Comparison of ENCODE assay signal across 8 cellular contexts in the genomic region with DNA sequence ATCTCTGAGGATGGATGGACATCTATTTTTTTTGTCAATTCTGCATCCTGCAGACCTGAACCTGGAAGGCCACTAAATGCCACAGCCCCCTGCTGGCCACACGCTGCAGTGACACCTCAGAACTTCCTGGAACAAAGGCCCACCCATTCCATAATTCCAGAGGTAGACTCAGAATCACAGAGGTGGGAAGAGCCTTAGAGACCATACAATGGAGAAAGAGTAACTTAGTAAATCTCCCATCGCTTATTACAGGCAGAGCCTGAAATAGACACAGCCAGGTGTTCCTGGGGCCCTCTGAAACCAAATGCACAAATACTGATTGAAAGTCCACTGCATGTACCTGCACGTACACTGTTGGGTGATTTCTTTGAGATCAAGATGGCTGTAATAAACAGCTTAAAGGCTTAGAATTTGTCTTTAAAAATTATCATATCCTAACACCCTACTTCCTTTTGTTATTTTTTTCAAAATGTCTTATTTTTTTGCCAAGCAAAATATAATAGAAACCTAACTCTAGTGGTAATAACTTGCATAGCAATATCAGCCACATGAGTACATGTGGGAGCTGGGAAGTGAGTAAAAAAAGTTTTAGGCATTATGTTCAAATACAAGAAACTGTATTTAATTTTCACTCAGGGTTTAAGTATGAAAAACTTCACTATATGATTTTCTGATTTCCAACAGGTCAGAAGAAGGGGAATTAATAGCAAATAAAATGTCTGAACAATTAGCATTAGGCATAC.
DNase-seq lines count a peak whose midpoint lies in the region; ATAC-seq and TF ChIP-seq lines count a peak whose summit lies in the region.

No MANE protein-coding gene starts in this region.

- intact Hi-C loops in Calu3 (cut with micrococcal nuclease; ENCODE audit: unreplicated experiment) (no loop called here), left ventricle myocardium inferior (cut with micrococcal nuclease) (no loop called here), posterior vena cava (cut with DNase I) (no loop called here)

- CTCF ChIA-PET in Calu3 (lab: Charles Lee): interaction anchor here (0.5 to 1.2 kb wide), 2 partner anchors 9 to 16 kb away, joined by 5 to 6 read pairs; no protein-coding TSS in a partner anchor
- CTCF ChIA-PET in activated naive CD4-positive, alpha-beta T cell treated with anti-CD3 and anti-CD28 coated beads, Interleukin-2, amount 10 ng/mL, durations not matched to agents 7 days and 5 days (lab: Charles Lee): interaction anchor here (0.6 to 0.9 kb wide), 3 partner anchors 11 to 137 kb away, joined by 3 to 5 read pairs (median 3); no protein-coding TSS in a partner anchor

- no TSS peak for BruUV-seq in Calu3 (replicated peaks; lab: Mats Ljungman, UMichigan)

- no peaks in the 10 kb centered on the region for H3K36me3 Mint-ChIP-seq in Calu3 (ENCODE audit: insufficient read depth, unreplicated experiment)
- H3K36me3 Mint-ChIP-seq in activated naive CD4-positive, alpha-beta T cell treated with anti-CD3 and anti-CD28 coated beads, Interleukin-2, amount 10 ng/mL, durations not matched to agents 7 days and 5 days: no peaks in the 10 kb centered on the region

- ATAC-seq in GM19324 (IDR thresholded peaks at IDR 0.05; ENCODE audit: low FRiP score, unreplicated experiment): peak; percentile 54
- peak; percentile 82 for ATAC-seq in HG03354 (IDR thresholded peaks at IDR 0.05; ENCODE audit: poor library complexity, severe bottlenecking, unreplicated experiment)

- peak; percentile 75 for DNase-seq in Calu3
- peak; percentile 55 to 83 (median 67) for DNase-seq in Peyer's patch
- DNase-seq in activated naive CD4-positive, alpha-beta T cell treated with anti-CD3 and anti-CD28 coated beads, Interleukin-2, amount 10 ng/mL, durations not matched to agents 7 days and 5 days: peak; percentile 59
- peak; percentile 63 for DNase-seq in left ventricle myocardium inferior
- DNase-seq in stimulated activated CD4-positive, alpha-beta T cell treated with anti-CD3 and anti-CD28 coated beads, Interleukin-15, amount 100 ng/mL, for 24 hours: peak; percentile 56
- DNase-seq in posterior vena cava (ENCODE audit: low spot score): no peak

- no peaks in the 10 kb centered on the region for H3K27me3 Mint-ChIP-seq in Calu3 (ENCODE audit: unreplicated experiment)
- no peaks in the 10 kb centered on the region for H3K27me3 Mint-ChIP-seq in activated naive CD4-positive, alpha-beta T cell treated with anti-CD3 and anti-CD28 coated beads, Interleukin-2, amount 10 ng/mL, durations not matched to agents 7 days and 5 days

- peak; percentile 67 for TF ChIP-seq CTCF in Calu3 (IDR thresholded peaks at IDR 0.05; ENCODE audit: unreplicated experiment)
- peak; percentile 44 to 83 (median 76) for TF ChIP-seq CTCF in Peyer's patch (IDR thresholded peaks at IDR 0.05)
- peak; percentile 86 for TF ChIP-seq CTCF in left ventricle myocardium inferior (IDR thresholded peaks at IDR 0.05; ENCODE audit: borderline replicate concordance)

- H3K4me3 ChIP-seq in Peyer's patch (no peak overlapping the region), left ventricle myocardium inferior (no peak overlapping the region)

- H3K4me3 Mint-ChIP-seq in Calu3 (ENCODE audit: low read depth, unreplicated experiment): no peak overlapping the region
- H3K4me3 Mint-ChIP-seq in activated naive CD4-positive, alpha-beta T cell treated with anti-CD3 and anti-CD28 coated beads, Interleukin-2, amount 10 ng/mL, durations not matched to agents 7 days and 5 days: no peak overlapping the region

- no peaks in the 10 kb centered on the region for H3K4me1 ChIP-seq in Peyer's patch
- no peaks in the 10 kb centered on the region for H3K4me1 ChIP-seq in left ventricle myocardium inferior

- no peaks in the 10 kb centered on the region for H3K4me1 Mint-ChIP-seq in Calu3 (ENCODE audit: low read depth, unreplicated experiment)
- peaks cover 2% of the 10 kb centered on the region for H3K4me1 Mint-ChIP-seq in activated naive CD4-positive, alpha-beta T cell treated with anti-CD3 and anti-CD28 coated beads, Interleukin-2, amount 10 ng/mL, durations not matched to agents 7 days and 5 days

- no peaks in the 10 kb centered on the region for H3K9me3 Mint-ChIP-seq in Calu3 (ENCODE audit: low read depth, unreplicated experiment)
- H3K9me3 Mint-ChIP-seq in activated naive CD4-positive, alpha-beta T cell treated with anti-CD3 and anti-CD28 coated beads, Interleukin-2, amount 10 ng/mL, durations not matched to agents 7 days and 5 days: no peaks in the 10 kb centered on the region

- no peaks in the 10 kb centered on the region for H3K36me3 ChIP-seq in Peyer's patch
- H3K36me3 ChIP-seq in left ventricle myocardium inferior: no peaks in the 10 kb centered on the region

- H3K9me3 ChIP-seq in Peyer's patch: no peaks in the 10 kb centered on the region
- H3K9me3 ChIP-seq in left ventricle myocardium inferior (replicated peaks): no peaks in the 10 kb centered on the region

- no peak overlapping the region for H3K27ac Mint-ChIP-seq in Calu3 (ENCODE audit: unreplicated experiment)
- H3K27ac Mint-ChIP-seq in activated naive CD4-positive, alpha-beta T cell treated with anti-CD3 and anti-CD28 coated beads, Interleukin-2, amount 10 ng/mL, durations not matched to agents 7 days and 5 days: no peak overlapping the region

- H3K27me3 ChIP-seq in Peyer's patch: no peaks in the 10 kb centered on the region
- no peaks in the 10 kb centered on the region for H3K27me3 ChIP-seq in left ventricle myocardium inferior (ENCODE audit: low read depth)

- no peak overlapping the region for H3K27ac ChIP-seq in Peyer's patch
- H3K27ac ChIP-seq in left ventricle myocardium inferior (replicated peaks): no peak overlapping the region

- TF ChIP-seq POLR2A in Peyer's patch (IDR thresholded peaks at IDR 0.05): no peak
